7 cellular contexts compared by ENCODE assay signal in genomic region chr17:49707608-49708514, GRCh38.
DNase-seq lines count a peak whose midpoint lies in the region; ATAC-seq and TF ChIP-seq lines count a peak whose summit lies in the region.

Gene SLC35B1 (minus strand): TSS chr17:49707964. CDS start chr17:49707833, 131 bp downstream.

- in situ Hi-C loops in astrocyte of the cerebellum (cut with HindIII; ENCODE audit: low sequenced_read_pairs) = no loop called here

- peak; percentile 80 for ATAC-seq in GM18499 (IDR thresholded peaks at IDR 0.05; ENCODE audit: insufficient read depth, unreplicated experiment)
- ATAC-seq in HG02970 (IDR thresholded peaks at IDR 0.05; ENCODE audit: low FRiP score, unreplicated experiment) = peak; percentile 95

- H3K4me3 ChIP-seq in astrocyte of the cerebellum (ENCODE audit: low read depth, low read length) = peak within 1 kb of the TSS; percentile 97

- DNase-seq in NCI-H1930 (lab: John Stamatoyannopoulos, UW) (peak; percentile 92 to 96), T-helper 22 cell (ENCODE audit: low read depth) (peak; percentile 97), astrocyte of the cerebellum (ENCODE audit: low read depth) (peak; percentile 97), hepatic stellate cell (ENCODE audit: low spot score) (peak; percentile 100), retina (peak; percentile 100)

- peak; percentile 86 for TF ChIP-seq CTCF in astrocyte of the cerebellum (IDR thresholded peaks at IDR 0.05; ENCODE audit: low read depth, low read length, missing control alignments)

Comparison
In these comparisons a context has a peak if more than half of its experiments do, and no peak if none do; other contexts are left out.
1. Peak in every context shown above with its lines: DNase-seq, ATAC-seq and H3K4me3 ChIP-seq.